ENCODE assay signal across 1 cellular context in genomic region chr6:151391471-151392428, GRCh38.
TF ChIP-seq lines count a peak whose summit lies in the region.

TSS of gene ZBTB2 (minus strand) at chr6:151391559. CDS start at chr6:151373637, 17,922 bp downstream.

TF ChIP-seq in K562, 482 proteins besides CTCF, POLR2A, EP300 and RAD21 (continued from another document and continues in another):
- TF ChIP-seq ZNF695 (CRISPR knock-in tag; IDR thresholded peaks at IDR 0.05) (no peak), ZNF23 (CRISPR knock-in tag; IDR thresholded peaks at IDR 0.05) (no peak), CCNT2 (IDR thresholded peaks at IDR 0.05; ENCODE audit: borderline replicate concordance, extremely low read depth, insufficient read length, low read depth, low read length) (peak; percentile 27), ELF2 (CRISPR knock-in tag; IDR thresholded peaks at IDR 0.05) (0 out of 2 replicates have a peak, but pooled peaks have one; percentile 27), ATF1 (CRISPR knock-in tag; IDR thresholded peaks at IDR 0.05) (no peak), ATF1 (tag; IDR thresholded peaks at IDR 0.05) (0 out of 2 replicates have a peak, but pooled peaks have one; percentile 28), C11orf30 (IDR thresholded peaks at IDR 0.05; ENCODE audit: low read depth) (peak; percentile 30), RBM22 (IDR thresholded peaks at IDR 0.05; ENCODE audit: low read depth, low read length, poor library complexity, severe bottlenecking) (peak; percentile 24), ZFP36 (IDR thresholded peaks at IDR 0.05; ENCODE audit: low read depth, low read length, partially characterized antibody) (peak; percentile 63), TCF7L2 (IDR thresholded peaks at IDR 0.05; ENCODE audit: low read depth, low read length) (no peak), ARHGAP35 (IDR thresholded peaks at IDR 0.05; ENCODE audit: partially characterized antibody) (no peak), KDM1A (IDR thresholded peaks at IDR 0.05) (peak; percentile 23 to 52; a peak in 2 of 4 replicates), RFX7 (CRISPR knock-in tag; IDR thresholded peaks at IDR 0.05) (no peak), HNRNPL (IDR thresholded peaks at IDR 0.05; ENCODE audit: low read depth, low read length) (0 out of 2 replicates have a peak, but pooled peaks have one; percentile 61), E2F4 (CRISPR knock-in tag; IDR thresholded peaks at IDR 0.05; ENCODE audit: low read depth) (no peak), GABPA (tag; conservative IDR thresholded peaks at IDR 0.05; ENCODE audit: low read depth) (no peak), USF1 (CRISPR knock-in tag; IDR thresholded peaks at IDR 0.05) (0 out of 2 replicates have a peak, but pooled peaks have one; percentile 57), L3MBTL2 (IDR thresholded peaks at IDR 0.05) (peak; percentile 72), POLR2AphosphoS5 (IDR thresholded peaks at IDR 0.05; ENCODE audit: control insufficient read depth, insufficient read depth, low read depth, low read length) (peak; percentile 31), ZNF431 (CRISPR knock-in tag; IDR thresholded peaks at IDR 0.05) (0 out of 2 replicates have a peak, but pooled peaks have one; percentile 6), ZBTB34 (CRISPR knock-in tag; IDR thresholded peaks at IDR 0.05) (0 out of 2 replicates have a peak, but pooled peaks have one; percentile 34), FOXJ2 (tag; IDR thresholded peaks at IDR 0.05) (peak; percentile 77), ZNF175 (CRISPR knock-in tag; IDR thresholded peaks at IDR 0.05; ENCODE audit: low read depth) (0 out of 2 replicates have a peak, but pooled peaks have one; percentile 34), ID3 (CRISPR knock-in tag; IDR thresholded peaks at IDR 0.05) (no peak), ID3 (tag; IDR thresholded peaks at IDR 0.05) (0 out of 2 replicates have a peak, but pooled peaks have one; percentile 4), ZNF740 (CRISPR knock-in tag; IDR thresholded peaks at IDR 0.05) (peak; percentile 81), ZNF740 (tag; IDR thresholded peaks at IDR 0.05) (peak in 1 of 2 experiments; percentile 95; a peak in 2 of 4 replicates), HCFC1 (IDR thresholded peaks at IDR 0.05; ENCODE audit: low read depth, low read length) (no peak), MGA (IDR thresholded peaks at IDR 0.05) (peak; percentile 76), HNRNPK (IDR thresholded peaks at IDR 0.05; ENCODE audit: low read depth, low read length, poor library complexity, severe bottlenecking) (peak; percentile 28)
- TF ChIP-seq, protein P1, sequence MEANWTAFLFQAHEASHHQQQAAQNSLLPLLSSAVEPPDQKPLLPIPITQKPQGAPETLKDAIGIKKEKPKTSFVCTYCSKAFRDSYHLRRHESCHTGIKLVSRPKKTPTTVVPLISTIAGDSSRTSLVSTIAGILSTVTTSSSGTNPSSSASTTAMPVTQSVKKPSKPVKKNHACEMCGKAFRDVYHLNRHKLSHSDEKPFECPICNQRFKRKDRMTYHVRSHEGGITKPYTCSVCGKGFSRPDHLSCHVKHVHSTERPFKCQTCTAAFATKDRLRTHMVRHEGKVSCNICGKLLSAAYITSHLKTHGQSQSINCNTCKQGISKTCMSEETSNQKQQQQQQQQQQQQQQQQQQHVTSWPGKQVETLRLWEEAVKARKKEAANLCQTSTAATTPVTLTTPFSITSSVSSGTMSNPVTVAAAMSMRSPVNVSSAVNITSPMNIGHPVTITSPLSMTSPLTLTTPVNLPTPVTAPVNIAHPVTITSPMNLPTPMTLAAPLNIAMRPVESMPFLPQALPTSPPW (CRISPR knock-in tag; IDR thresholded peaks at IDR 0.05), result peak; percentile 94
- TF ChIP-seq, protein P2, sequence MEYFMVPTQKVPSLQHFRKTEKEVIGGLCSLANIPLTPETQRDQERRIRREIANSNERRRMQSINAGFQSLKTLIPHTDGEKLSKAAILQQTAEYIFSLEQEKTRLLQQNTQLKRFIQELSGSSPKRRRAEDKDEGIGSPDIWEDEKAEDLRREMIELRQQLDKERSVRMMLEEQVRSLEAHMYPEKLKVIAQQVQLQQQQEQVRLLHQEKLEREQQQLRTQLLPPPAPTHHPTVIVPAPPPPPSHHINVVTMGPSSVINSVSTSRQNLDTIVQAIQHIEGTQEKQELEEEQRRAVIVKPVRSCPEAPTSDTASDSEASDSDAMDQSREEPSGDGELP (CRISPR knock-in tag; IDR thresholded peaks at IDR 0.05; ENCODE audit: borderline replicate concordance), result peak; percentile 24; the same call in 1 of the 2 replicates
- TF ChIP-seq, protein P3, sequence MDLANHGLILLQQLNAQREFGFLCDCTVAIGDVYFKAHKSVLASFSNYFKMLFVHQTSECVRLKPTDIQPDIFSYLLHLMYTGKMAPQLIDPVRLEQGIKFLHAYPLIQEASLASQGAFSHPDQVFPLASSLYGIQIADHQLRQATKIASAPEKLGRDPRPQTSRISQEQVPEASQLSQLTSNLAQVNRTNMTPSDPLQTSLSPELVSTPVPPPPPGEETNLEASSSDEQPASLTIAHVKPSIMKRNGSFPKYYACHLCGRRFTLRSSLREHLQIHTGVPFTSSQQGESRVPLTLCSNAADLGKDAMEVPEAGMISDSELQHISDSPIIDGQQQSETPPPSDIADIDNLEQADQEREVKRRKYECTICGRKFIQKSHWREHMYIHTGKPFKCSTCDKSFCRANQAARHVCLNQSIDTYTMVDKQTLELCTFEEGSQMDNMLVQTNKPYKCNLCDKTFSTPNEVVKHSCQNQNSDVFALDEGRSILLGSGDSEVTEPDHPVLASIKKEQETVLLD (IDR thresholded peaks at IDR 0.05), result 0 out of 2 replicates have a peak, but pooled peaks have one; percentile 25
